Comparison of ENCODE assay signal across 8 cellular contexts in the genomic region with DNA sequence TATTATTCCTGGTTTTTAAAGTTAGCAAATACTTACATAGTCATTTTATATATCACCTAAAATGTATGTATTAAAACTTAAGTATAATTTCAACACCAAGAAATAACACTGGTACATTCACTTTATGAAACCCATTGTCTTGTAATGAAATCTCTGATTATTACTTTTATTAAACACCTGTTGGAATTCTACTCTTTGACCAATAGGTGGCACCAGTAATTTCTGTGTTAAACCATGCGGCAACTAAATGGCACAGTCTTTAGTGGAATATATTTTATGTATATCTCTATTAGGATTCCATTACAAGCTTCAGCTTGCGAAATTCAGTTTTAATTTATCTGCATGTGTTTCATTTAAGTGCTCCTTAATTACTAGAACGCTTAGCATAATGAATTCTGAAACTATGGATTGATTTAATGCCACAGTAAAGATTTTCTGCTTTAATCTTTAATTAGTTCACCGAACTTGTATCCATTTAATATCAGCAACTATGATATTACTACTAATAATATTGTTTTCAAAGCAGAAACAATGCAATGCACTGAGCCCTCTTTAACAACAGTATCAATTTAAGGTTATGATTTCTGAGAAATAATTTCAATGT.
DNase-seq lines count a peak whose midpoint lies in the region; ATAC-seq, FAIRE-seq and TF ChIP-seq lines count a peak whose summit lies in the region.

No MANE protein-coding gene starts in this region.

- peaks cover 6% of the 10 kb centered on the region for H3K9me3 Mint-ChIP-seq in neural crest cell

- H3K27ac Mint-ChIP-seq in neural crest cell (ENCODE audit: unreplicated experiment), result no peak overlapping the region

- DNase-seq in heart right ventricle (no peak), right cardiac atrium (no peak), NCI-H460 (ENCODE audit: extremely low read depth, low read depth) (peak; percentile 65), neural crest cell (ENCODE audit: low read depth, low spot score) (no peak), DMS79 treated with DMSO at 0.1 percent for 48 hours (lab: John Stamatoyannopoulos, UW) (no peak)
- no peak for DNase-seq in activated T-cell treated with anti-CD3 and anti-CD28 coated beads, Interleukin-2, amount 50 U/mL, for 1 hour

- peaks cover 5% of the 10 kb centered on the region for H3K4me1 Mint-ChIP-seq in neural crest cell

- 35 to 36% methylated on average over 4 of the region's 4 CpGs for WGBS in heart right ventricle, 2 donors
- 31% methylated on average over 4 of the region's 4 CpGs for WGBS in right cardiac atrium

- H3K27ac ChIP-seq in heart right ventricle, result no peak overlapping the region
- H3K27ac ChIP-seq in right cardiac atrium (ENCODE audit: low read length), result no peak overlapping the region

- no peaks in the 10 kb centered on the region for H3K9me3 ChIP-seq in heart right ventricle
- no peaks in the 10 kb centered on the region for H3K9me3 ChIP-seq in right cardiac atrium (ENCODE audit: control insufficient read depth, low read length)

- peak; percentile 89 for FAIRE-seq in colon (lab: Jason Lieb, UNC)

- no peaks in the 10 kb centered on the region for H3K4me1 ChIP-seq in heart right ventricle
- no peaks in the 10 kb centered on the region for H3K4me1 ChIP-seq in right cardiac atrium (ENCODE audit: control insufficient read depth, insufficient read depth, low read length)

- no peaks in the 10 kb centered on the region for H3K36me3 Mint-ChIP-seq in neural crest cell (ENCODE audit: low read depth)

- H3K27me3 Mint-ChIP-seq in neural crest cell (ENCODE audit: low read depth), result no peaks in the 10 kb centered on the region

- H3K27me3 ChIP-seq in heart right ventricle (no peaks in the 10 kb centered on the region), right cardiac atrium (ENCODE audit: control insufficient read depth, insufficient read depth) (no peaks in the 10 kb centered on the region)

- H3K4me3 ChIP-seq in heart right ventricle (no peak overlapping the region), right cardiac atrium (ENCODE audit: low read length) (no peak overlapping the region)

- no peak overlapping the region for H3K4me3 Mint-ChIP-seq in neural crest cell

- TF ChIP-seq CTCF in heart right ventricle (IDR thresholded peaks at IDR 0.05) (peak; percentile 25 to 77 (median 62)), neural crest cell (conservative IDR thresholded peaks at IDR 0.05) (peak; percentile 76)

- no peak for ATAC-seq in heart right ventricle
- ATAC-seq in right cardiac atrium, result no peak
- ATAC-seq in HG02885 (IDR thresholded peaks at IDR 0.05; ENCODE audit: poor library complexity, unreplicated experiment), result peak; percentile 83

- H3K36me3 ChIP-seq in heart right ventricle, result no peaks in the 10 kb centered on the region

- intact Hi-C loops in heart right ventricle (cut with DNase I), result loop anchor here in 5 of 10 donors (5.0 to 10.0 kb wide), 2 partner anchors 743 to 1830 kb away; no protein-coding TSS in a partner anchor
- intact Hi-C loops in right cardiac atrium (cut with DNase I), result loop anchor here in 1 of 4 donors (10.0 kb wide), 1 partner anchor 743 kb away; no protein-coding TSS in a partner anchor
